Comparison of ENCODE assay signal across 9 cellular contexts in genomic region chr9:128770286-128770685, GRCh38. TPM values are rescaled to one million over a fixed set of nuclear protein-coding genes. Genes with fewer than 3 reads are reported as not detected.
DNase-seq lines count a peak whose midpoint lies in the region; ATAC-seq and TF ChIP-seq lines count a peak whose summit lies in the region.
"Had no signal": no experiment of that assay in that cellular context is flagged by ENCODE, and none has a peak within 500 bp of the region (broad histone marks: within the 10 kb centered on the region; RNA-seq: fewer than 3 reads in every experiment).

No MANE protein-coding gene starts in this region.

- H3K4me3 Mint-ChIP-seq in endothelial cell (ENCODE audit: unreplicated experiment) (peak overlapping the region; percentile 94), osteocyte (ENCODE audit: unreplicated experiment) (peak overlapping the region; percentile 96)

- H3K27me3 Mint-ChIP-seq in endothelial cell (ENCODE audit: unreplicated experiment) (peaks cover 11% of the 10 kb centered on the region), osteocyte (ENCODE audit: unreplicated experiment) (no peaks in the 10 kb centered on the region)

- H3K36me3 Mint-ChIP-seq in endothelial cell (ENCODE audit: low read depth, unreplicated experiment) (peaks cover 11% of the 10 kb centered on the region), osteocyte (ENCODE audit: unreplicated experiment) (peaks cover 6% of the 10 kb centered on the region)

- peak overlapping the region; percentile 31 for H3K27ac Mint-ChIP-seq in endothelial cell (ENCODE audit: unreplicated experiment)
- H3K27ac Mint-ChIP-seq in osteocyte (ENCODE audit: unreplicated experiment) = peak overlapping the region; percentile 94

- POLR2A ChIA-PET in PC-3 (lab: Charles Lee; ENCODE audit: unreplicated experiment) (no interaction called here), RWPE1 (lab: Yijun Ruan, JAX; ENCODE audit: low non-redundant PET) (interaction anchor here (0.7 kb wide), 1 partner anchor 19 kb away, joined by 4 read pairs; no protein-coding TSS in a partner anchor)

- no TSS peak for BruUV-seq in PC-3 (replicated peaks; lab: Mats Ljungman, UMichigan)

- H3K27me3 ChIP-seq in DND-41 (ENCODE audit: insufficient read depth, low read length, poor library complexity) (no peaks in the 10 kb centered on the region), PC-3 (ENCODE audit: low read length) (no peaks in the 10 kb centered on the region)
- H3K27me3 ChIP-seq: uterus had no signal

- H4K20me1 ChIP-seq in DND-41 (ENCODE audit: insufficient read depth, low read length) (no peaks in the 10 kb centered on the region), PC-3 (ENCODE audit: low read length) (no peaks in the 10 kb centered on the region)

- ATAC-seq in DND-41 (ENCODE audit: insufficient read depth, low read depth) = no peak
- ATAC-seq in PC-3 = no peak
- ATAC-seq in HG03196 (IDR thresholded peaks at IDR 0.05; ENCODE audit: unreplicated experiment) = no peak

- no peak for TF ChIP-seq CTCF in DND-41 (IDR thresholded peaks at IDR 0.05; ENCODE audit: borderline replicate concordance, extremely low read depth, low read length, poor library complexity, severe bottlenecking)
- no peak for TF ChIP-seq CTCF in PC-3 (conservative IDR thresholded peaks at IDR 0.05; ENCODE audit: low read depth, low read length)
- TF ChIP-seq CTCF in endothelial cell (IDR thresholded peaks at IDR 0.05; ENCODE audit: unreplicated experiment) = no peak
- TF ChIP-seq CTCF in osteocyte (IDR thresholded peaks at IDR 0.05) = no peak
- TF ChIP-seq CTCF in RWPE1 (conservative IDR thresholded peaks at IDR 0.05; ENCODE audit: low read depth) = no peak

- H3K36me3 ChIP-seq in DND-41 (ENCODE audit: insufficient read depth, low read length) = peaks cover 11% of the 10 kb centered on the region
- no peaks in the 10 kb centered on the region for H3K36me3 ChIP-seq in PC-3 (ENCODE audit: low read depth, low read length)
- H3K36me3 ChIP-seq: uterus had no signal

- H3K27ac ChIP-seq in DND-41 (ENCODE audit: low read length) (peak overlapping the region; percentile 31; the same call in 1 of the 2 replicates), PC-3 (ENCODE audit: low read length) (no peak overlapping the region), RWPE1 (no peak overlapping the region)

- H3K9ac ChIP-seq in DND-41 (ENCODE audit: low read depth, low read length) = peak overlapping the region; percentile 82
- H3K9ac ChIP-seq in PC-3 (ENCODE audit: low read length) = 0 out of 2 replicates have a peak overlapping the region, but pooled peaks have one; percentile 71

- intact Hi-C loops in PC-3 (cut with micrococcal nuclease) = no loop called here

- H3K9me3 Mint-ChIP-seq in endothelial cell (ENCODE audit: unreplicated experiment) (no peaks in the 10 kb centered on the region), osteocyte (ENCODE audit: unreplicated experiment) (no peaks in the 10 kb centered on the region)

- CTCF ChIA-PET in PC-3 (lab: Charles Lee) (no interaction called here), RWPE1 (lab: Yijun Ruan, JAX) (interaction anchor here (1.2 to 1.3 kb wide), 2 partner anchors 37 to 48 kb away, joined by 3 to 6 read pairs; no protein-coding TSS in a partner anchor)

- H3K4me2 ChIP-seq in DND-41 (ENCODE audit: insufficient read depth, low read length) (peak overlapping the region; percentile 97), PC-3 (ENCODE audit: low read length) (peak overlapping the region; percentile 96)

- H3K4me1 Mint-ChIP-seq in endothelial cell (ENCODE audit: unreplicated experiment) = peaks cover 15% of the 10 kb centered on the region
- peaks cover 25% of the 10 kb centered on the region for H3K4me1 Mint-ChIP-seq in osteocyte (ENCODE audit: unreplicated experiment)

- H3K9me2 ChIP-seq in PC-3 (replicated peaks; ENCODE audit: low read length) = no peaks in the 10 kb centered on the region

- H3K79me2 ChIP-seq in DND-41 (ENCODE audit: insufficient read depth, low read length) = peaks cover 36% of the 10 kb centered on the region
- H3K79me2 ChIP-seq in PC-3 (ENCODE audit: low read length) = peaks cover 13% of the 10 kb centered on the region

- no peaks in the 10 kb centered on the region for H3F3A ChIP-seq in PC-3 (ENCODE audit: low read length, unreplicated experiment)

- peak overlapping the region; percentile 95 to 99; a peak in 3 of 4 replicates for H3K4me3 ChIP-seq in DND-41 (ENCODE audit: low read depth in 1 of 2, low read length in 2 of 2)
- peak overlapping the region; percentile 87 for H3K4me3 ChIP-seq in PC-3 (ENCODE audit: low read length)

- no peaks in the 10 kb centered on the region for H3K9me3 ChIP-seq in DND-41 (ENCODE audit: insufficient read depth, low read length, severe bottlenecking)
- no peaks in the 10 kb centered on the region for H3K9me3 ChIP-seq in PC-3 (ENCODE audit: low read length)
- H3K9me3 ChIP-seq: uterus had no signal

- no peak for DNase-seq in DND-41
- DNase-seq in PC-3 = no peak
- DNase-seq in endothelial cell (ENCODE audit: low spot score) = no peak
- no peak for DNase-seq in osteocyte (ENCODE audit: extremely low spot score, unreplicated experiment)
- no peak for DNase-seq in SKM-1 treated with dmso at 0.1 percent for 144 hours (lab: John Stamatoyannopoulos, UW; ENCODE audit: unreplicated experiment)
- no peak for DNase-seq in GOT3 (lab: John Stamatoyannopoulos, UW)
- DNase-seq in RWPE1 (ENCODE audit: low spot score) = no peak
- DNase-seq: uterus had no signal

- H2AFZ ChIP-seq in DND-41 (ENCODE audit: low read depth, low read length) (no peak overlapping the region), PC-3 (ENCODE audit: low read length) (no peak overlapping the region)

- H3K4me1 ChIP-seq in DND-41 (ENCODE audit: insufficient read depth, low read length) = peaks cover 25% of the 10 kb centered on the region
- peaks cover 5% of the 10 kb centered on the region; the same call in 1 of the 2 replicates for H3K4me1 ChIP-seq in PC-3 (ENCODE audit: insufficient read depth, low read length)
- H3K4me1 ChIP-seq: uterus had no signal

RNA-seq across cellular contexts. Expression of gene ZER1, which starts 1.4 kb away (rescaled TPM):
- total RNA-seq in PC-3 (2014; rRNA removed) (14.8 and 20.6 TPM in 2 replicates), endothelial cell (ENCODE audit: unreplicated experiment) (29.2 TPM), osteocyte (61.2 and 61.9 TPM in 2 replicates)

RNA-seq across cellular contexts. Expression of gene TBC1D13, which starts 16.8 kb away (rescaled TPM):
- 15.0 and 18.8 TPM in 2 replicates for total RNA-seq in PC-3 (2014; rRNA removed)
- 58.8 TPM for total RNA-seq in endothelial cell (ENCODE audit: unreplicated experiment)
- 32.8 and 33.3 TPM in 2 replicates for total RNA-seq in osteocyte

RNA-seq across cellular contexts. Expression of gene ZDHHC12, which starts 46.4 kb away (rescaled TPM):
- total RNA-seq in PC-3 (2014; rRNA removed) = 82.4 and 86.1 TPM in 2 replicates
- total RNA-seq in endothelial cell (ENCODE audit: unreplicated experiment) = 42.1 TPM
- 24.7 and 24.8 TPM in 2 replicates for total RNA-seq in osteocyte

RNA-seq across cellular contexts. Expression of gene ENDOG, which starts 48.0 kb away (rescaled TPM):
- 37.0 and 51.5 TPM in 2 replicates for total RNA-seq in PC-3 (2014; rRNA removed)
- total RNA-seq in endothelial cell (ENCODE audit: unreplicated experiment) = 8.1 TPM
- total RNA-seq in osteocyte = 24.4 and 29.3 TPM in 2 replicates

RNA-seq across cellular contexts. Expression of gene SPOUT1, which starts 59.3 kb away (rescaled TPM):
- 27.2 and 30.5 TPM in 2 replicates for total RNA-seq in PC-3 (2014; rRNA removed)
- total RNA-seq in endothelial cell (ENCODE audit: unreplicated experiment) = 62.1 TPM
- 34.8 and 36.7 TPM in 2 replicates for total RNA-seq in osteocyte
